ENCODE assay signal across 24 cellular contexts in genomic region chr6:36380166-36380565, GRCh38. TPM values are rescaled to one million over a fixed set of nuclear protein-coding genes. Genes with fewer than 3 reads are reported as not detected.
"Had no signal": no experiment of that assay in that cellular context is flagged by ENCODE, and none has a peak within 500 bp of the region (broad histone marks: within the 10 kb centered on the region; RNA-seq: fewer than 3 reads in every experiment).

No MANE protein-coding gene starts in this region.

- ATAC-seq: K562 had no signal

- DNase-seq: Kasumi-1, MM.1S, NCI-H1092 treated with DMSO at 0.1 percent for 48 hours, NCI-H1436, NCI-H187, NCI-H2029, NCI-H2081 treated with DMSO at 0.1 percent for 48 hours, NCI-H2171, NCI-H226, NCI-H446, NCI-H510A treated with DMSO at 0.1 percent for 48 hours, NCI-H526, Right ventricle myocardium superior, RPMI8226, SIG-M5 had no signal

- FAIRE-seq: HTR-8/SVneo, K562, RCC 7860 had no signal

- H3K36me3 ChIP-seq: SJSA1 had no signal

- H3K4me2 ChIP-seq: KMS-11 had no signal

- H3K4me3 ChIP-seq: K562, SJSA1, SK-N-MC had no signal

- H3K27ac ChIP-seq: HL-60, KMS-11, SJSA1, SK-N-MC had no signal

- H3K9me3 ChIP-seq: SJSA1 had no signal

- H3K9ac ChIP-seq: KMS-11 had no signal

- H3K9me3 Mint-ChIP-seq: IgD-negative memory B cell had no signal

- H3K27me3 ChIP-seq: SJSA1 had no signal

- H3K36me3 Mint-ChIP-seq: IgD-negative memory B cell had no signal

RNA-seq across cellular contexts. Expression of gene ETV7, which starts 7.3 kb away (rescaled TPM):
- total RNA-seq: Right ventricle myocardium superior had no signal

RNA-seq across cellular contexts. Expression of gene BNIP5, which starts 43.5 kb away (rescaled TPM):
- total RNA-seq: K562, M059J, Right ventricle myocardium superior, SJSA1 had no signal
- polyA plus RNA-seq: IgD-negative memory B cell, K562 had no signal
